Comparison of ENCODE assay signal across 1 cellular context in the genomic region with DNA sequence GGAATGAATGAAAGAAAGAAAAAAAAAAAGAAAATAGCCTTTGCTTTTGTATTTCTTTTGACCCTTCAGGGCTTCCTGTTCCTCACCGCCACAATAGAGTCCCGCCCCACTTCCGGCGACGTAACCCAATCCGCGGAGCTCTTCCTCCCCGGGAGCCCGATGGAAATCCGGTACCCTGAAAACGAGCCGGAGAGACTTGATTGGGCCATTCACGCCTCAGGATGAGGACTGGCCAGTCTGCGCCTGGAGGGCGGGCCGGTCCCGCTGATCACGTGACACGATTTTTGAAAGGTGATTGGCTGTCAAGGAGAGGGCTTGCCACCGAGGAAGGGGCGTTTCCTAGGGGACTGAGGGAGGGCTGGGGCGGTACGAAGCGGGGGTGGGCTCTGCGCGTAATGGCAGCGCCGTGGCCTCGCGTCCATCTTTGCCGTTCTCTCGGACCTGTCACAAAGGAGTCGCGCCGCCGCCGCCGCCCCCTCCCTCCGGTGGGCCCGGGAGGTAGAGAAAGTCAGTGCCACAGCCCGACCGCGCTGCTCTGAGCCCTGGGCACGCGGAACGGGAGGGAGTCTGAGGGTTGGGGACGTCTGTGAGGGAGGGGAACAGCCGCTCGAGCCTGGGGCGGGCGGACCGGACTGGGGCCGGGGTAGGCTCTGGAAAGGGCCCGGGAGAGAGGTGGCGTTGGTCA.
TF ChIP-seq lines count a peak whose summit lies in the region.

PSME3IP1 (minus strand) TSS at position 95 of the 685 bp plus-strand sequence. CDS start 12,185 bp downstream, outside the sequence.
RSPRY1 (plus strand) TSS at position 385 of the 685 bp plus-strand sequence. CDS start 18,330 bp downstream, outside the sequence.

TF ChIP-seq in HepG2, 621 proteins besides CTCF, POLR2A, EP300 and RAD21 (continues in another document):
- peak; percentile 74; the same call in 1 of the 2 replicates for TF ChIP-seq KDM5B (CRISPR knock-in tag; IDR thresholded peaks at IDR 0.05; ENCODE audit: borderline replicate concordance)
- TF ChIP-seq NONO (IDR thresholded peaks at IDR 0.05), result no peak
- TF ChIP-seq NONO (CRISPR knock-in tag; conservative IDR thresholded peaks at IDR 0.05), result peak; percentile 91
- TF ChIP-seq MAF1 (CRISPR knock-in tag; IDR thresholded peaks at IDR 0.05; ENCODE audit: borderline replicate concordance), result no peak
- TF ChIP-seq ZNF672 (CRISPR knock-in tag; IDR thresholded peaks at IDR 0.05), result no peak
- TF ChIP-seq ZFP37 (CRISPR knock-in tag; IDR thresholded peaks at IDR 0.05; ENCODE audit: borderline replicate concordance), result no peak
- no peak for TF ChIP-seq RELA (CRISPR knock-in tag; IDR thresholded peaks at IDR 0.05)
- no peak for TF ChIP-seq CHD4 (IDR thresholded peaks at IDR 0.05; ENCODE audit: borderline replicate concordance, low read length)
- TF ChIP-seq HDAC2 (CRISPR knock-in tag; IDR thresholded peaks at IDR 0.05), result peak; percentile 79
- TF ChIP-seq MTA1 (CRISPR knock-in tag; IDR thresholded peaks at IDR 0.05; ENCODE audit: borderline replicate concordance), result peak; percentile 60; the same call in 1 of the 2 replicates
- TF ChIP-seq ZNF792 (CRISPR knock-in tag; IDR thresholded peaks at IDR 0.05), result peak; percentile 87; the same call in 1 of the 2 replicates
- TF ChIP-seq ZNF713 (CRISPR knock-in tag; IDR thresholded peaks at IDR 0.05), result 0 out of 2 replicates have a peak, but pooled peaks have one; percentile 50
- no peak for TF ChIP-seq NFATC3 (CRISPR knock-in tag; IDR thresholded peaks at IDR 0.05)
- peak; percentile 66; the same call in 1 of the 2 replicates for TF ChIP-seq ZNF772 (CRISPR knock-in tag; IDR thresholded peaks at IDR 0.05)
- peak; percentile 57; the same call in 1 of the 2 replicates for TF ChIP-seq ZGPAT (CRISPR knock-in tag; IDR thresholded peaks at IDR 0.05)
- TF ChIP-seq, protein P1, sequence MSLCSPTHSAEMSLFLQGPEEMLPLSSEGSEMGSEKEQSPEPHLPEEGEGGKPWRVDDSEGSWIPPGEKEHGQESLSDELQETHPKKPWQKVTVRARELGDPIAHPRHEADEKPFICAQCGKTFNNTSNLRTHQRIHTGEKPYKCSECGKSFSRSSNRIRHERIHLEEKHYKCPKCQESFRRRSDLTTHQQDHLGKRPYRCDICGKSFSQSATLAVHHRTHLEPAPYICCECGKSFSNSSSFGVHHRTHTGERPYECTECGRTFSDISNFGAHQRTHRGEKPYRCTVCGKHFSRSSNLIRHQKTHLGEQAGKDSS (CRISPR knock-in tag; IDR thresholded peaks at IDR 0.05; ENCODE audit: borderline replicate concordance, low read depth), result peak; percentile 89; the same call in 1 of the 2 replicates
- no peak; the same call in 1 of the 2 replicates for TF ChIP-seq CEBPB (IDR thresholded peaks at IDR 0.05; ENCODE audit: borderline replicate concordance, low read depth, low read length)
- no peak for TF ChIP-seq MED13 (CRISPR knock-in tag; IDR thresholded peaks at IDR 0.05)
- TF ChIP-seq ZBTB20 (CRISPR knock-in tag; IDR thresholded peaks at IDR 0.05; ENCODE audit: borderline replicate concordance, low read depth), result peak; percentile 72; the same call in 1 of the 2 replicates
- TF ChIP-seq ARNT (IDR thresholded peaks at IDR 0.05), result no peak
- TF ChIP-seq, protein P2, sequence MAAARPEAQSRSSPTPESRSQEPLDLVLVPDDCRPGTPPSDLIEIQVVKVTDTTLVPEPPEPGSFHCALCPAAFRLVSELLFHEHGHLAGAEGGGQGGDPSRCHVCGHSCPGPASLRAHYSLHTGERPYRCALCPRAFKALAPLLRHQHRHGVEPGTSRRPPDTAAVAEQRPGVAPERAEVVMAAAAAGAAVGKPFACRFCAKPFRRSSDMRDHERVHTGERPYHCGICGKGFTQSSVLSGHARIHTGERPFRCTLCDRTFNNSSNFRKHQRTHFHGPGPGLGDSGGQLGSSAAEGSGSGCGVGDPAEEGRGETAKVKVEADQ (CRISPR knock-in tag; IDR thresholded peaks at IDR 0.05; ENCODE audit: borderline replicate concordance), result no peak
- TF ChIP-seq ZNF12 (CRISPR knock-in tag; IDR thresholded peaks at IDR 0.05), result peak; percentile 71
- TF ChIP-seq ZBTB33 (CRISPR knock-in tag; IDR thresholded peaks at IDR 0.05), result peak; percentile 48; the same call in 1 of the 2 replicates
- no peak for TF ChIP-seq ZNF569 (CRISPR knock-in tag; IDR thresholded peaks at IDR 0.05; ENCODE audit: borderline replicate concordance)
- TF ChIP-seq TOE1 (CRISPR knock-in tag; IDR thresholded peaks at IDR 0.05), result no peak
- no peak for TF ChIP-seq RNF2 (conservative IDR thresholded peaks at IDR 0.05; ENCODE audit: low read depth)
- no peak for TF ChIP-seq ZNF781 (CRISPR knock-in tag; IDR thresholded peaks at IDR 0.05; ENCODE audit: borderline replicate concordance, not compliant biosample characterization)
- TF ChIP-seq POLR2AphosphoS2 (IDR thresholded peaks at IDR 0.05; ENCODE audit: low read depth, low read length), result 0 out of 2 replicates have a peak, but pooled peaks have one; percentile 56
- no peak for TF ChIP-seq KDM6A (CRISPR knock-in tag; IDR thresholded peaks at IDR 0.05; ENCODE audit: low read depth)
- TF ChIP-seq ZBTB34 (CRISPR knock-in tag; IDR thresholded peaks at IDR 0.05), result 0 out of 2 replicates have a peak, but pooled peaks have one; percentile 25
- TF ChIP-seq MED8 (CRISPR knock-in tag; IDR thresholded peaks at IDR 0.05; ENCODE audit: insufficient replicate concordance), result no peak
- 0 out of 2 replicates have a peak, but pooled peaks have one; percentile 90 for TF ChIP-seq ARHGAP35 (CRISPR knock-in tag; IDR thresholded peaks at IDR 0.05; ENCODE audit: borderline replicate concordance)
- TF ChIP-seq, protein P3, sequence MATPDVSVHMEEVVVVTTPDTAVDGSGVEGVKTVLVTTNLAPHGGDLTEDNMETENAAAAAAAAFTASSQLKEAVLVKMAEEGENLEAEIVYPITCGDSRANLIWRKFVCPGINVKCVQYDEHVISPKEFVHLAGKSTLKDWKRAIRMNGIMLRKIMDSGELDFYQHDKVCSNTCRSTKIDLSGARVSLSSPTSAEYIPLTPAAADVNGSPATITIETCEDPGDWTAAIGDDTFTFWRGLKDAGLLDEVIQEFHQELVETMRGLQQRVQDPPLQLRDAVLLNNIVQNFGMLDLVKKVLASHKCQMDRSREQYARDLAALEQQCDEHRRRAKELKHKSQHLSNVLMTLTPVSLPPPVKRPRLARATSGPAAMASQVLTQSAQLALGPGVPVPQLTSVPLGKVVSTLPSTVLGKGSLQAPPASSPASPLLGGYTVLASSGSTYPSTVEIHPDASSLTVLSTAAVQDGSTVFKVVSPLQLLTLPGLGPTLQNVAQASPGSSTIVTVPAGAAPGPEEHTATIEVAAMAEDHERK (CRISPR knock-in tag; IDR thresholded peaks at IDR 0.05; ENCODE audit: low read depth), result no peak
- peak; percentile 57; the same call in 1 of the 2 replicates for TF ChIP-seq BRF2 (CRISPR knock-in tag; IDR thresholded peaks at IDR 0.05)
- TF ChIP-seq ZNF274 (CRISPR knock-in tag; IDR thresholded peaks at IDR 0.05), result peak; percentile 47; the same call in 1 of the 2 replicates
- TF ChIP-seq GATAD1 (CRISPR knock-in tag; IDR thresholded peaks at IDR 0.05), result peak; percentile 87
- TF ChIP-seq, protein P4, sequence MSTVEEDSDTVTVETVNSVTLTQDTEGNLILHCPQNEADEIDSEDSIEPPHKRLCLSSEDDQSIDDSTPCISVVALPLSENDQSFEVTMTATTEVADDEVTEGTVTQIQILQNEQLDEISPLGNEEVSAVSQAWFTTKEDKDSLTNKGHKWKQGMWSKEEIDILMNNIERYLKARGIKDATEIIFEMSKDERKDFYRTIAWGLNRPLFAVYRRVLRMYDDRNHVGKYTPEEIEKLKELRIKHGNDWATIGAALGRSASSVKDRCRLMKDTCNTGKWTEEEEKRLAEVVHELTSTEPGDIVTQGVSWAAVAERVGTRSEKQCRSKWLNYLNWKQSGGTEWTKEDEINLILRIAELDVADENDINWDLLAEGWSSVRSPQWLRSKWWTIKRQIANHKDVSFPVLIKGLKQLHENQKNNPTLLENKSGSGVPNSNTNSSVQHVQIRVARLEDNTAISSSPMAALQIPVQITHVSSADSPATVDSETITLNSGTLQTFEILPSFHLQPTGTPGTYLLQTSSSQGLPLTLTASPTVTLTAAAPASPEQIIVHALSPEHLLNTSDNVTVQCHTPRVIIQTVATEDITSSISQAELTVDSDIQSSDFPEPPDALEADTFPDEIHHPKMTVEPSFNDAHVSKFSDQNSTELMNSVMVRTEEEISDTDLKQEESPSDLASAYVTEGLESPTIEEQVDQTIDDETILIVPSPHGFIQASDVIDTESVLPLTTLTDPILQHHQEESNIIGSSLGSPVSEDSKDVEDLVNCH (CRISPR knock-in tag; IDR thresholded peaks at IDR 0.05), result no peak
- peak in 1 of 2 experiments; percentile 70; a peak in 2 of 4 replicates for TF ChIP-seq KLF16 (CRISPR knock-in tag; IDR thresholded peaks at IDR 0.05)
- TF ChIP-seq, protein P5, sequence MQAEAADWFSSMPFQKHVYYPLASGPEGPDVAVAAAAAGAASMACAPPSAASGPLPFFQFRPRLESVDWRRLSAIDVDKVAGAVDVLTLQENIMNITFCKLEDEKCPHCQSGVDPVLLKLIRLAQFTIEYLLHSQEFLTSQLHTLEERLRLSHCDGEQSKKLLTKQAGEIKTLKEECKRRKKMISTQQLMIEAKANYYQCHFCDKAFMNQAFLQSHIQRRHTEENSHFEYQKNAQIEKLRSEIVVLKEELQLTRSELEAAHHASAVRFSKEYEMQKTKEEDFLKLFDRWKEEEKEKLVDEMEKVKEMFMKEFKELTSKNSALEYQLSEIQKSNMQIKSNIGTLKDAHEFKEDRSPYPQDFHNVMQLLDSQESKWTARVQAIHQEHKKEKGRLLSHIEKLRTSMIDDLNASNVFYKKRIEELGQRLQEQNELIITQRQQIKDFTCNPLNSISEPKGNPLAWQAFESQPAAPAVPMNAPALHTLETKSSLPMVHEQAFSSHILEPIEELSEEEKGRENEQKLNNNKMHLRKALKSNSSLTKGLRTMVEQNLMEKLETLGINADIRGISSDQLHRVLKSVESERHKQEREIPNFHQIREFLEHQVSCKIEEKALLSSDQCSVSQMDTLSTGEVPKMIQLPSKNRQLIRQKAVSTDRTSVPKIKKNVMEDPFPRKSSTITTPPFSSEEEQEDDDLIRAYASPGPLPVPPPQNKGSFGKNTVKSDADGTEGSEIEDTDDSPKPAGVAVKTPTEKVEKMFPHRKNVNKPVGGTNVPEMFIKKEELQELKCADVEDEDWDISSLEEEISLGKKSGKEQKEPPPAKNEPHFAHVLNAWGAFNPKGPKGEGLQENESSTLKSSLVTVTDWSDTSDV (CRISPR knock-in tag; IDR thresholded peaks at IDR 0.05), result peak; percentile 94
- 0 out of 2 replicates have a peak, but pooled peaks have one; percentile 38 for TF ChIP-seq ZNF235 (CRISPR knock-in tag; IDR thresholded peaks at IDR 0.05; ENCODE audit: borderline replicate concordance)
- no peak for TF ChIP-seq ZSCAN20 (CRISPR knock-in tag; IDR thresholded peaks at IDR 0.05; ENCODE audit: borderline replicate concordance)
- no peak for TF ChIP-seq SYNCRIP (IDR thresholded peaks at IDR 0.05; ENCODE audit: insufficient read depth, low read depth, low read length)
- no peak; the same call in 1 of the 2 replicates for TF ChIP-seq ELF4 (CRISPR knock-in tag; IDR thresholded peaks at IDR 0.05; ENCODE audit: borderline replicate concordance)
- no peak; the same call in 1 of the 2 replicates for TF ChIP-seq ZNF263 (CRISPR knock-in tag; IDR thresholded peaks at IDR 0.05)
- peak; percentile 66; the same call in 1 of the 2 replicates for TF ChIP-seq REPIN1 (CRISPR knock-in tag; IDR thresholded peaks at IDR 0.05; ENCODE audit: borderline replicate concordance, low read depth)
- peak; percentile 46; the same call in 1 of the 2 replicates for TF ChIP-seq NFKBIZ (CRISPR knock-in tag; IDR thresholded peaks at IDR 0.05)
